7 cellular contexts compared by ENCODE assay signal in the genomic region with DNA sequence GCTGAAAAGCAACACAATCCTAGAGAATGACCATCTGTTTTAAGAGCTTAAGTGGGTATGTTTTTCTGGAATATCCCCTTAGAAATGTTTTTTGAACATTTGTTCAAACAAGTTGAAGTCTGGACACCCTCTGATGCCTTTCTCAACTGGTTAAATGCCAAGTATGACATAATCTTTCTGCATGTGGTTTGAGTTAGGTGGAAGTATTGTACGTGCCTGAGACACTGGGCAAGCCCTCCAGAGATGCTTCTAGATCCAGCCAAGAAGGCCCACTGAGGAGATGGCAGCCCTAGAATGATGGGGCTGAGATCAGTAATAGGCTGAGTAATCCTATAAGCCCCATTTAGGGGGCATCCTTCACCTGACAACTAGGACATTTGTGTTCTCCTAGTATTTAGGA.
"Had no signal": no experiment of that assay in that cellular context is flagged by ENCODE, and none has a peak within 500 bp of the region (broad histone marks: within the 10 kb centered on the region; RNA-seq: fewer than 3 reads in every experiment).

No MANE protein-coding gene starts in this region.

- H3K4me1 Mint-ChIP-seq: GM23338 had no signal

- DNase-seq: H9, HCEC 1CT, IMR-90, KG1 had no signal

- H3K4me3 Mint-ChIP-seq: GM23338, H9 had no signal

- ATAC-seq: GM23338, HepG2, K562 had no signal
